8 cellular contexts compared by ENCODE assay signal in the genomic region with DNA sequence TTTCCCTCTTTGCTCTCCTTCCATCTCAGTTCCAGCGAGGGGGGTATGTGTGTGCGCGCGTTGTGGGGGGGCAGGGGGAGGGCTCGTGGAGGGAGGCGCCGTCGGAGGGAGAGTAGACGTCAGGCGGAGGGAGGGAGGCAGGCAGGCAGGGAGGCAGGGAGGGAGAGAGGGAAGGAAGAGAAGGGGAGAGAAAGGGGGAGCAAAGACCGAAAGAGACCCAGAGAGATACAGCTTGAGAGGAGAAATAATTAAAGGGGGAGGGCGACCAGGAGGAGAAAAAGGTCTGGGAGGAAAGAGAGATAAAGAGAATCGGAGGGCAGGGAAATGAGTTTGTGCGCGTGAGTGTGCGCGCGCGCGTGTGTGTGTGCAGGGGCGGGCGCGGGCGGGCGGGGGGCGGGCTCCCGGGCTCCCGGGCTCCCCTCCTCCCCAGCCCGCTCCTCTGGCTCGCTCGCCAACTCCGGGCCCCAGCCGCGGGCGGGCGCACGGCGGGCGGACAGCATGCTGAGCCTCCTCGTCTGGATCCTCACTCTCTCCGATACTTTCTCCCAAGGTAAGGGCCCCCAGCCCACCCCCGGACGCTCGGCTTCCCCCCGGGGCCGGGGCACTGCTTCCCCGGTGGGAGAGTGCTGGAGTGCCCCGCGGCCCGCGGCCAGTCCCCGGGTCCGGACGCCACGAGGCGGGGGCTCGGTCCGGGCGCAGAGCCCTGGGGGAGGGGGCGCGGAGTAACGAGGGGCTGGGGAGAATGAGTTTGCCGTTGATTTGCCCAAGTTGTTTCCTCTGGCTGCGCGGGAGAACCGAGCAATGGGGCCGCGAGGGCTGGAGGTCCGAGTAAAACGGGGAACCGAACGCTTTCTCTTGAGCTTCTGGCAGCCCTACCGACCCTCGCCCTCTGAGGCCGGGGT.
A peak's percentile ranks its signal among the peaks of the same experiment; 100 is the strongest.
DNase-seq lines count a peak whose midpoint lies in the region; ATAC-seq and TF ChIP-seq lines count a peak whose summit lies in the region.

A gene (plus strand): TSS at position 467 of the 902 bp plus-strand sequence. CDS start 32 bp downstream, at position 499.

- peak within 1 kb of the TSS; percentile 19 for H3K27ac ChIP-seq in cingulate gyrus (ENCODE audit: low read depth, low read length)

- H3K9me3 Mint-ChIP-seq in stimulated activated naive B cell treated with anti-CD40 and anti-IgM and Interleukin-4, amounts not matched to agents 10 μg/mL and 1 μg/mL and 100 μg/mL, for 72 hours: no peaks in the 10 kb centered on the region

- peak within 1 kb of the TSS; percentile 83 to 88 for H3K4me3 Mint-ChIP-seq in stimulated activated naive B cell treated with anti-CD40 and anti-IgM and Interleukin-4, amounts not matched to agents 10 μg/mL and 1 μg/mL and 100 μg/mL, for 72 hours

- peaks cover 10 to 14% of the 10 kb centered on the region in 2 donors for H3K4me1 Mint-ChIP-seq in stimulated activated naive B cell treated with anti-CD40 and anti-IgM and Interleukin-4, amounts not matched to agents 10 μg/mL and 1 μg/mL and 100 μg/mL, for 72 hours

- ATAC-seq in stimulated activated naive B cell treated with anti-CD40 and anti-IgM and Interleukin-4, amounts not matched to agents 10 μg/mL and 1 μg/mL and 100 μg/mL, for 72 hours (replicated peaks): peak; percentile 26 to 48
- ATAC-seq in GM21717 (IDR thresholded peaks at IDR 0.05; ENCODE audit: unreplicated experiment) (no peak), HG03159 (IDR thresholded peaks at IDR 0.05; ENCODE audit: unreplicated experiment) (no peak)

- peak; percentile 41 for DNase-seq in GM13977 (ENCODE audit: low spot score)
- DNase-seq in NCI-H510A treated with DMSO at 0.1 percent for 48 hours (lab: John Stamatoyannopoulos, UW): peak; percentile 48
- peak; percentile 75 for DNase-seq in kidney tubule cell (ENCODE audit: low spot score)
- no peak for DNase-seq in stimulated activated naive B cell treated with anti-CD40 and anti-IgM and Interleukin-4, amounts not matched to agents 10 μg/mL and 1 μg/mL and 100 μg/mL, for 72 hours
- no peak for DNase-seq in stimulated activated naive CD4-positive, alpha-beta T cell treated with Interleukin-2 at 50 U/mL for 16 hours (lab: John Stamatoyannopoulos, UW)

- H3K27ac Mint-ChIP-seq in stimulated activated naive B cell treated with anti-CD40 and anti-IgM and Interleukin-4, amounts not matched to agents 10 μg/mL and 1 μg/mL and 100 μg/mL, for 72 hours: peak within 1 kb of the TSS; percentile 22

- H3K27me3 Mint-ChIP-seq in stimulated activated naive B cell treated with anti-CD40 and anti-IgM and Interleukin-4, amounts not matched to agents 10 μg/mL and 1 μg/mL and 100 μg/mL, for 72 hours: peaks cover 42 to 45% of the 10 kb centered on the region in 2 donors

- in situ Hi-C loops in GM13977 (cut with MboI; ENCODE audit: low pct_unique_long_range_greater_than_20kb, low sequenced_read_pairs, unreplicated experiment): no loop called here

- H3K36me3 Mint-ChIP-seq in stimulated activated naive B cell treated with anti-CD40 and anti-IgM and Interleukin-4, amounts not matched to agents 10 μg/mL and 1 μg/mL and 100 μg/mL, for 72 hours: no peaks in the 10 kb centered on the region

- no peak for TF ChIP-seq CTCF in GM13977 (IDR thresholded peaks at IDR 0.05; ENCODE audit: extremely low read depth, insufficient read depth, missing control alignments)

Comparison
In these comparisons a context has a peak if more than half of its experiments do, and no peak if none do; other contexts are left out.
1. DNase-seq: peak in GM13977 (single experiment), NCI-H510A treated with DMSO at 0.1 percent for 48 hours (single experiment) and kidney tubule cell (single experiment); none in stimulated activated naive B cell treated with anti-CD40 and anti-IgM and Interleukin-4, amounts not matched to agents 10 μg/mL and 1 μg/mL and 100 μg/mL, for 72 hours (single experiment) and stimulated activated naive CD4-positive, alpha-beta T cell treated with Interleukin-2 at 50 U/mL for 16 hours (single experiment).
2. ATAC-seq: peak in stimulated activated naive B cell treated with anti-CD40 and anti-IgM and Interleukin-4, amounts not matched to agents 10 μg/mL and 1 μg/mL and 100 μg/mL, for 72 hours (2 of 2); none in GM21717 (single experiment) and HG03159 (single experiment).